Comparison of ENCODE assay signal across 8 cellular contexts in the genomic region with DNA sequence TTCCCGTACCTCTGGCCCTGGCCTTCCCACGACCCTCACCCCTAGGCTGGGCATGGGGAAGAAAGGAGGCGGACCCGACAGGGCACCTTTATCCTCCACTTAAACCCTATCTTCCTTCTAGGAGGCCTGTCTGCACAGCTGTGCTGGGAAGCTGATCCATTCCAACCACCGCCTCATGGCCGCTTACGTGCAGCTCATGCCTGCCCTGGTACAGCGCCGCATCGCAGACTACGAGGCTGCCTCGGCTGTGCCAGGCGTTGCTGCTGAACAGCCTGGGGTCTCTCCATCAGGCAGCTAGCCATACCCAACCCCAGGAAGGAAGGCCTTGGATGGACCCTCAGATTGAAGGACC. TPM values are rescaled to one million over a fixed set of nuclear protein-coding genes. Genes with fewer than 3 reads are reported as not detected.
DNase-seq lines count a peak whose midpoint lies in the region; ATAC-seq, FAIRE-seq and TF ChIP-seq lines count a peak whose summit lies in the region.

No MANE protein-coding gene starts in this region.

- TF ChIP-seq CTCF in CD8-positive, alpha-beta T cell (IDR thresholded peaks at IDR 0.05), result no peak
- TF ChIP-seq CTCF in astrocyte (IDR thresholded peaks at IDR 0.05; ENCODE audit: insufficient read depth, low read depth, low read length) (no peak), tibial nerve (IDR thresholded peaks at IDR 0.05) (no peak)

- H2AFZ ChIP-seq in astrocyte (ENCODE audit: low read depth, low read length), result peak overlapping the region; percentile 80

- H3K4me1 Mint-ChIP-seq in CD8-positive, alpha-beta T cell (ENCODE audit: low read depth), result peaks cover 40% of the 10 kb centered on the region
- peaks cover 26% of the 10 kb centered on the region for H3K4me1 Mint-ChIP-seq in astrocyte (ENCODE audit: low read depth, unreplicated experiment)

- peak overlapping the region; percentile 99 for H3K9ac ChIP-seq in astrocyte (ENCODE audit: low read length)

- TF ChIP-seq POLR2A in tibial nerve (IDR thresholded peaks at IDR 0.05), result no peak

- H4K20me1 ChIP-seq in astrocyte (ENCODE audit: insufficient read depth, low read length), result peaks cover 41% of the 10 kb centered on the region

- peak; percentile 4 for ATAC-seq in CD8-positive, alpha-beta T cell
- ATAC-seq in HG02970 (IDR thresholded peaks at IDR 0.05; ENCODE audit: low FRiP score, unreplicated experiment), result peak; percentile 2
- no peak for ATAC-seq in GM21717 (IDR thresholded peaks at IDR 0.05; ENCODE audit: unreplicated experiment)
- no peak for ATAC-seq in HG03095 (IDR thresholded peaks at IDR 0.05; ENCODE audit: unreplicated experiment)

- DNase-seq in CD8-positive, alpha-beta T cell, result peak in 1 of 7 experiments; percentile 28
- DNase-seq in astrocyte (ENCODE audit: low read depth) (no peak), tibial nerve (ENCODE audit: low spot score in 2 of 2) (no peak), GDM1 (lab: John Stamatoyannopoulos, UW) (no peak)

- H3K27ac ChIP-seq in CD8-positive, alpha-beta T cell (ENCODE audit: low read depth, low read length), result peak overlapping the region; percentile 87
- H3K27ac ChIP-seq in astrocyte (ENCODE audit: low read depth, low read length) (peak overlapping the region; percentile 89), layer of hippocampus (ENCODE audit: low read depth, low read length) (peak overlapping the region; percentile 84), tibial nerve (peak overlapping the region; percentile 90 to 96 (median 92))

- POLR2A ChIA-PET in CD8-positive, alpha-beta T cell (lab: Charles Lee), result interaction anchor here (0.8 to 2.4 kb wide), 15 partner anchors 8 to 793 kb away, joined by 3 to 18 read pairs (median 7); a partner anchor contains a TSS

- no peaks in the 10 kb centered on the region for H3K9me3 ChIP-seq in CD8-positive, alpha-beta T cell (ENCODE audit: low read length)
- H3K9me3 ChIP-seq in astrocyte (ENCODE audit: insufficient read depth, low read depth, low read length), result no peaks in the 10 kb centered on the region
- H3K9me3 ChIP-seq in tibial nerve, result no peaks in the 10 kb centered on the region

- H3K4me1 ChIP-seq in CD8-positive, alpha-beta T cell (ENCODE audit: insufficient read depth, low read length), result peaks cover 32% of the 10 kb centered on the region
- H3K4me1 ChIP-seq in astrocyte (ENCODE audit: insufficient read depth, low read length) (peaks cover 16% of the 10 kb centered on the region), tibial nerve (peaks cover 0 to 37% (median 22%) of the 10 kb centered on the region in 4 donors)

- peaks cover 35% of the 10 kb centered on the region for H3K36me3 ChIP-seq in CD8-positive, alpha-beta T cell (ENCODE audit: insufficient read depth, low read length)
- H3K36me3 ChIP-seq in astrocyte (ENCODE audit: insufficient read depth, low read length) (peaks cover 47% of the 10 kb centered on the region), tibial nerve (peaks cover 0 to 76% (median 0%) of the 10 kb centered on the region in 3 donors)

- 6 to 8% methylated on average over 4 to 13 of the region's 13 CpGs for WGBS in tibial nerve, 2 donors

- FAIRE-seq in astrocyte (lab: Jason Lieb, UNC), result no peak

- H3K4me3 ChIP-seq in CD8-positive, alpha-beta T cell (ENCODE audit: low read depth, low read length), result peak overlapping the region; percentile 76
- H3K4me3 ChIP-seq in astrocyte (ENCODE audit: insufficient read depth, low read depth, low read length) (peak overlapping the region; percentile 90), tibial nerve (peak overlapping the region; percentile 68 to 91 (median 76))

- CTCF ChIA-PET in CD8-positive, alpha-beta T cell (lab: Charles Lee), result interaction anchor here (0.8 to 3.7 kb wide), 14 partner anchors 9 to 1505 kb away, joined by 3 to 22 read pairs (median 4); a partner anchor contains a TSS

- no peak for TF ChIP-seq EP300 in tibial nerve (IDR thresholded peaks at IDR 0.05)

- peaks cover 46% of the 10 kb centered on the region for H3K36me3 Mint-ChIP-seq in CD8-positive, alpha-beta T cell
- H3K36me3 Mint-ChIP-seq in astrocyte (ENCODE audit: low read depth, unreplicated experiment), result peaks cover 16% of the 10 kb centered on the region

- H3K4me2 ChIP-seq in astrocyte (ENCODE audit: low read length), result peak overlapping the region; percentile 94

- H3K27me3 ChIP-seq in CD8-positive, alpha-beta T cell (ENCODE audit: insufficient read depth, low read length), result no peaks in the 10 kb centered on the region
- H3K27me3 ChIP-seq in astrocyte (ENCODE audit: insufficient read depth, low read length) (no peaks in the 10 kb centered on the region), layer of hippocampus (ENCODE audit: control insufficient read depth, insufficient read depth, low read length) (no peaks in the 10 kb centered on the region), tibial nerve (no peaks in the 10 kb centered on the region)

- intact Hi-C loops in CD8-positive, alpha-beta T cell (cut with DNase I, micrococcal nuclease), result loop anchor here (1.0 to 5.0 kb wide), 10 partner anchors 9 to 1505 kb away; a partner anchor contains a TSS

- H3K79me2 ChIP-seq in astrocyte (ENCODE audit: insufficient read depth, low read length), result peaks cover 53% of the 10 kb centered on the region

- no peaks in the 10 kb centered on the region for H3K9me3 Mint-ChIP-seq in CD8-positive, alpha-beta T cell
- no peaks in the 10 kb centered on the region for H3K9me3 Mint-ChIP-seq in astrocyte (ENCODE audit: unreplicated experiment)

- H3K27me3 Mint-ChIP-seq in CD8-positive, alpha-beta T cell (ENCODE audit: low read depth), result no peaks in the 10 kb centered on the region
- no peaks in the 10 kb centered on the region for H3K27me3 Mint-ChIP-seq in astrocyte (ENCODE audit: low read depth, unreplicated experiment)

- H3K4me3 Mint-ChIP-seq in CD8-positive, alpha-beta T cell, result peak overlapping the region; percentile 96
- peak overlapping the region; percentile 97 for H3K4me3 Mint-ChIP-seq in astrocyte (ENCODE audit: unreplicated experiment)

- peak overlapping the region; percentile 99 for H3K27ac Mint-ChIP-seq in CD8-positive, alpha-beta T cell
- peak overlapping the region; percentile 98 for H3K27ac Mint-ChIP-seq in astrocyte (ENCODE audit: unreplicated experiment)

RNA-seq across cellular contexts. Expression of a gene that starts 0.6 kb away (rescaled TPM):
- 10 to 100 TPM; 68.6 to 73.0 TPM for total RNA-seq in CD8-positive, alpha-beta T cell
- 35.2 and 38.2 TPM in 2 replicates for total RNA-seq in astrocyte
- 10 to 100 TPM; 37.1 to 66.6 (median 51.7) TPM for total RNA-seq in tibial nerve

RNA-seq across cellular contexts. Expression of a gene that starts 0.8 kb away (rescaled TPM):
- total RNA-seq in CD8-positive, alpha-beta T cell, result 10 to 100 TPM; 76.5 to 89.7 TPM
- total RNA-seq in astrocyte (66.3 and 71.8 TPM in 2 replicates), tibial nerve (10 to 100 TPM; 40.0 to 63.9 (median 49.7) TPM)

RNA-seq across cellular contexts. Expression of a gene that starts 8.2 kb away (rescaled TPM):
- 10 to 100 TPM; 14.5 to 18.3 TPM for total RNA-seq in CD8-positive, alpha-beta T cell
- total RNA-seq in astrocyte, result 20.8 and 25.4 TPM in 2 replicates
- total RNA-seq in tibial nerve, result 10 to 100 TPM; 25.6 to 47.7 (median 31.8) TPM

RNA-seq across cellular contexts. Expression of a gene that starts 15.2 kb away (rescaled TPM):
- 10 to 100 TPM; 34.6 to 41.1 TPM for total RNA-seq in CD8-positive, alpha-beta T cell
- 8.2 and 8.3 TPM in 2 replicates for total RNA-seq in astrocyte
- 10 to 100 TPM; 17.2 to 27.3 (median 21.0) TPM for total RNA-seq in tibial nerve

RNA-seq across cellular contexts. Expression of a gene that starts 41.1 kb away (rescaled TPM):
- total RNA-seq in CD8-positive, alpha-beta T cell, result under 1 TPM; 0.71 to 0.83 TPM
- 1.7 and 1.9 TPM in 2 replicates for total RNA-seq in astrocyte
- 1 to 10 TPM; 1.0 to 7.5 (median 4.8) TPM for total RNA-seq in tibial nerve

Comparison
In these comparisons a context has a peak if more than half of its experiments do, and no peak if none do; other contexts are left out.
1. ATAC-seq: peak in CD8-positive, alpha-beta T cell (single experiment) and HG02970 (single experiment); none in GM21717 (single experiment) and HG03095 (single experiment).
2. Peak in every context shown above with its lines, with median percentiles within 50 percentile points of each other: H3K27ac ChIP-seq and H3K4me3 ChIP-seq.